9 cellular contexts compared by ENCODE assay signal in the genomic region with DNA sequence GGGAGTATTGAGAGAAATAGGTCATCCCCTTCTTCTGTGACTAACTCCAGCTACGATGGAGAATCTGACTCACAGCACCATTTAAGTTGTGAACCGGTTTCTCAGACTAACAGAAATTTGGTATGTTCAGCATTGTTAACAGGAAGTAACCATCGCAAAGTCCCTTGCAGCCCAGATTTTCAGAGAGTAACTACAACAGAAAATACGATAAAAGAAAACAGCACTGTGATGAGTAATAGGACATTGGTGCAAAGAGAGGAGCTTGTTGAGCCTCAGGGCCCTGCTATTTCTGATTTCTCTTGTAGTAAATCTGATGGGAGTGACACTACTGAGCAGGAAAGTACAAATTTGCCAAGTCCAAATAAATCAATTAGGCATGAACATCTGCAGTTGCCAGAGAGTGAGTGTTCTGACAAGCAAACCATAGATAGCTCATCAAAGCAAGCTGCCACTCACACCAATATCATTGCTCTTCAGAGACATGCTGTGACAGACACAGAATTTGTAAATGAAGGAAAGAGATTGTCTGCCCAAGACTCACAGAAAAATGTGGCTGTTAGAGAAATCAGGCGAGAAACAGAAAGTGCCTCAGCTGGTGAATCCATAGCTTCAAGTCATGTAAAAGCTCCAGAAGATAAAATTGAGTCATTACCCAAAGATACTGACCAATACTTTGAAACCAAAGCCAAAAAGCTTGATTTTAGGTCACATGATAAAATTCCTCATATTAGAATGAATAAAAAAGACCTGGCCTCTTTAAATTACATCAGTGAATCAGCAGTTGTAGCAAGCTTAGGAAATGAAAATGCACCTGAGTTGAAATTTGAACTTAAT. TPM values are rescaled to one million over a fixed set of nuclear protein-coding genes. Genes with fewer than 3 reads are reported as not detected.
DNase-seq lines count a peak whose midpoint lies in the region; ATAC-seq and TF ChIP-seq lines count a peak whose summit lies in the region.
"Had no signal": no experiment of that assay in that cellular context is flagged by ENCODE, and none has a peak within 500 bp of the region (broad histone marks: within the 10 kb centered on the region; RNA-seq: fewer than 3 reads in every experiment).

No MANE protein-coding gene starts in this region.

- peaks cover 25% of the 10 kb centered on the region for H3K4me1 Mint-ChIP-seq in activated naive CD8-positive, alpha-beta T cell treated with anti-CD3 and anti-CD28 coated beads, Interleukin-2, amount 50 U/mL, for 24 hours

- peaks cover 40% of the 10 kb centered on the region for H3K4me1 ChIP-seq in suprapubic skin

- H3K27ac ChIP-seq in suprapubic skin: peak overlapping the region; percentile 80
- H3K27ac ChIP-seq: HL-60 had no signal

- peaks cover 2% of the 10 kb centered on the region for H3K36me3 Mint-ChIP-seq in activated naive CD8-positive, alpha-beta T cell treated with anti-CD3 and anti-CD28 coated beads, Interleukin-2, amount 50 U/mL, for 24 hours (ENCODE audit: low read depth)

- peak overlapping the region; percentile 79 for H3K27ac Mint-ChIP-seq in activated naive CD8-positive, alpha-beta T cell treated with anti-CD3 and anti-CD28 coated beads, Interleukin-2, amount 50 U/mL, for 24 hours

- 24% methylated on average over 5 of the region's 5 CpGs for WGBS in suprapubic skin

- no peak for DNase-seq in activated CD4-positive, CD25-positive, alpha-beta regulatory T cell treated with anti-CD3 and anti-CD28 coated beads, Interleukin-2, amount 50 U/mL, for 72 hours
- peak; percentile 6 for DNase-seq in activated naive CD8-positive, alpha-beta T cell treated with anti-CD3 and anti-CD28 coated beads, Interleukin-2, amount 50 U/mL, for 24 hours
- peak; percentile 81 for DNase-seq in kidney glomerular epithelial cell (lab: John Stamatoyannopoulos, UW)
- DNase-seq in suprapubic skin (ENCODE audit: low spot score in 2 of 2): no peak
- no peak for DNase-seq in NCI-H345 treated with DMSO at 0.1 percent for 48 hours (lab: John Stamatoyannopoulos, UW; ENCODE audit: unreplicated experiment)

- TF ChIP-seq EP300 in suprapubic skin (IDR thresholded peaks at IDR 0.05): no peak

- no peak for TF ChIP-seq POLR2A in suprapubic skin (IDR thresholded peaks at IDR 0.05)

- H3K9me3 Mint-ChIP-seq in activated naive CD8-positive, alpha-beta T cell treated with anti-CD3 and anti-CD28 coated beads, Interleukin-2, amount 50 U/mL, for 24 hours: no peaks in the 10 kb centered on the region

- no peak overlapping the region for H3K4me3 ChIP-seq in suprapubic skin

- H3K4me3 Mint-ChIP-seq in activated naive CD8-positive, alpha-beta T cell treated with anti-CD3 and anti-CD28 coated beads, Interleukin-2, amount 50 U/mL, for 24 hours: peak overlapping the region; percentile 55

- H3K36me3 ChIP-seq in suprapubic skin: no peaks in the 10 kb centered on the region

- no peaks in the 10 kb centered on the region for H3K27me3 Mint-ChIP-seq in activated naive CD8-positive, alpha-beta T cell treated with anti-CD3 and anti-CD28 coated beads, Interleukin-2, amount 50 U/mL, for 24 hours

- no peaks in the 10 kb centered on the region for H3K9me3 ChIP-seq in suprapubic skin

- H3K27me3 ChIP-seq in suprapubic skin: no peaks in the 10 kb centered on the region

- no peak for TF ChIP-seq CTCF in suprapubic skin (IDR thresholded peaks at IDR 0.05)

- peak; percentile 89 to 94 for ATAC-seq in activated CD4-positive, CD25-positive, alpha-beta regulatory T cell treated with anti-CD3 and anti-CD28 coated beads, Interleukin-2, amount 50 U/mL, for 24 hours
- peak; percentile 88 for ATAC-seq in activated naive CD8-positive, alpha-beta T cell treated with anti-CD3 and anti-CD28 coated beads, Interleukin-2, amount 50 U/mL, for 24 hours
- ATAC-seq in HG03565 (IDR thresholded peaks at IDR 0.05; ENCODE audit: unreplicated experiment) (no peak), GM21526 (IDR thresholded peaks at IDR 0.05; ENCODE audit: low FRiP score, unreplicated experiment) (no peak)

RNA-seq across cellular contexts. Expression of gene CRYBG3, which starts 50.6 kb away (rescaled TPM):
- 10 to 100 TPM; 28.8 to 49.6 (median 33.3) TPM for total RNA-seq in suprapubic skin

Comparison
In these comparisons a context has a peak if more than half of its experiments do, and no peak if none do; other contexts are left out.
1. ATAC-seq: peak in activated CD4-positive, CD25-positive, alpha-beta regulatory T cell treated with anti-CD3 and anti-CD28 coated beads, Interleukin-2, amount 50 U/mL, for 24 hours (2 of 2) and activated naive CD8-positive, alpha-beta T cell treated with anti-CD3 and anti-CD28 coated beads, Interleukin-2, amount 50 U/mL, for 24 hours (single experiment); none in HG03565 (single experiment) and GM21526 (single experiment).
2. DNase-seq: peak in activated naive CD8-positive, alpha-beta T cell treated with anti-CD3 and anti-CD28 coated beads, Interleukin-2, amount 50 U/mL, for 24 hours (single experiment) and kidney glomerular epithelial cell (single experiment); none in activated CD4-positive, CD25-positive, alpha-beta regulatory T cell treated with anti-CD3 and anti-CD28 coated beads, Interleukin-2, amount 50 U/mL, for 72 hours (single experiment), suprapubic skin (0 of 2) and NCI-H345 treated with DMSO at 0.1 percent for 48 hours (single experiment).